ENCODE assay signal across 8 cellular contexts in genomic region chr9:91949946-91950664, GRCh38.
DNase-seq lines count a peak whose midpoint lies in the region; ATAC-seq and TF ChIP-seq lines count a peak whose summit lies in the region.

Gene ROR2, minus strand, starts transcription at chr9:91950228.

- peak within 1 kb of the TSS; percentile 89 for H2AFZ ChIP-seq in parathyroid adenoma

- H3K4me1 ChIP-seq in BLaER1 (peaks cover 22% of the 10 kb centered on the region), parathyroid adenoma (peaks cover 7% of the 10 kb centered on the region)

- H3K9ac ChIP-seq in BLaER1: peak within 1 kb of the TSS; percentile 70; the same call in 1 of the 2 replicates
- peak within 1 kb of the TSS; percentile 37 for H3K9ac ChIP-seq in parathyroid adenoma

- H3K27ac ChIP-seq in BLaER1 (no peak within 1 kb of the TSS), parathyroid adenoma (peak within 1 kb of the TSS; percentile 79)

- TF ChIP-seq CTCF in parathyroid adenoma (IDR thresholded peaks at IDR 0.05): peak; percentile 48

- H3K36me3 ChIP-seq in BLaER1: no peaks in the 10 kb centered on the region
- H3K36me3 ChIP-seq in parathyroid adenoma (ENCODE audit: control insufficient read depth, insufficient read depth, low read length): no peaks in the 10 kb centered on the region

- peaks cover 7% of the 10 kb centered on the region for H3K79me2 ChIP-seq in parathyroid adenoma

- H3K27me3 ChIP-seq in BLaER1 (peaks cover 75% of the 10 kb centered on the region), parathyroid adenoma (ENCODE audit: control insufficient read depth, insufficient read depth, low read length) (no peaks in the 10 kb centered on the region)

- intact Hi-C loops in head of caudate nucleus (cut with DNase I): no loop called here

- H3K4me2 ChIP-seq in BLaER1: peak within 1 kb of the TSS; percentile 97
- H3K4me2 ChIP-seq in parathyroid adenoma (ENCODE audit: low read length): peak within 1 kb of the TSS; percentile 76

- H3K9me3 ChIP-seq in BLaER1: no peaks in the 10 kb centered on the region
- H3K9me3 ChIP-seq in parathyroid adenoma (ENCODE audit: control insufficient read depth, low read length): no peaks in the 10 kb centered on the region

- DNase-seq in NCI-H510A treated with DMSO at 0.1 percent for 48 hours (lab: John Stamatoyannopoulos, UW): peak; percentile 61
- peak; percentile 73 for DNase-seq in activated effector memory CD4-positive, alpha-beta T cell treated with anti-CD3 and anti-CD28 coated beads, Interleukin-2, amount 50 U/mL, for 16 hours
- peak in 31 of 42 donors; percentile 7 to 66 (median 35) for DNase-seq in head of caudate nucleus

- peaks cover 20% of the 10 kb centered on the region for H4K20me1 ChIP-seq in BLaER1

- H3K4me3 ChIP-seq in BLaER1: peak within 1 kb of the TSS; percentile 70
- peak within 1 kb of the TSS; percentile 76 for H3K4me3 ChIP-seq in parathyroid adenoma (ENCODE audit: low read depth, low read length)

- ATAC-seq in GM21360 (IDR thresholded peaks at IDR 0.05; ENCODE audit: unreplicated experiment) (peak; percentile 43), GM19035 (IDR thresholded peaks at IDR 0.05; ENCODE audit: unreplicated experiment) (no peak), GM18517 (IDR thresholded peaks at IDR 0.05; ENCODE audit: unreplicated experiment) (no peak)
